26 cellular contexts compared by ENCODE assay signal in genomic region chr7:101397770-101398324, GRCh38. TPM values are rescaled to one million over a fixed set of nuclear protein-coding genes. Genes with fewer than 3 reads are reported as not detected.
"Had no signal": no experiment of that assay in that cellular context is flagged by ENCODE, and none has a peak within 500 bp of the region (broad histone marks: within the 10 kb centered on the region; RNA-seq: fewer than 3 reads in every experiment).

No MANE protein-coding gene starts in this region.

- DNase-seq: activated CD4-positive, alpha-beta memory T cell treated with anti-CD3 and anti-CD28 coated beads, Interleukin-2, amount 10 ng/mL, durations not matched to agents 7 days and 5 days; activated CD4-positive, alpha-beta T cell treated with anti-CD3 and anti-CD28 coated beads, Interleukin-2, amount 10 ng/mL, durations not matched to agents 24 days and 14 days; activated CD8-positive, alpha-beta memory T cell treated with anti-CD3 and anti-CD28 coated beads, Interleukin-2, amount 10 ng/mL, durations not matched to agents 7 days and 5 days; activated effector memory CD4-positive, alpha-beta T cell treated with anti-CD3 and anti-CD28 coated beads, Interleukin-2, amount 50 U/mL, for 16 hours; activated naive CD4-positive, alpha-beta T cell treated with anti-CD3 and anti-CD28 coated beads, Interleukin-2, amount 10 ng/mL, durations not matched to agents 7 days and 5 days; activated T-cell treated with anti-CD3 and anti-CD28 coated beads for 4 hours; amygdala; foreskin fibroblast; kidney; lower lobe of right lung; naive B cell; spleen; stimulated activated CD4-positive, alpha-beta T cell treated with anti-CD3 and anti-CD28 coated beads, Interleukin-4, amount 100 ng/mL, for 4 hours; stomach; T-helper 17 cell; uterus had no signal

- H3K27ac ChIP-seq: coronary artery, epithelial cell of prostate, lower lobe of right lung, prostate gland, spleen, stomach, suprapubic skin, tibial nerve, uterus had no signal

- H3K4me3 Mint-ChIP-seq: activated CD4-positive, alpha-beta memory T cell treated with anti-CD3 and anti-CD28 coated beads, Interleukin-2, amount 10 ng/mL, durations not matched to agents 7 days and 5 days; activated CD4-positive, alpha-beta T cell treated with anti-CD3 and anti-CD28 coated beads, Interleukin-2, amount 10 ng/mL, durations not matched to agents 24 days and 14 days; activated CD8-positive, alpha-beta memory T cell treated with anti-CD3 and anti-CD28 coated beads, Interleukin-2, amount 10 ng/mL, durations not matched to agents 7 days and 5 days; activated naive CD4-positive, alpha-beta T cell treated with anti-CD3 and anti-CD28 coated beads, Interleukin-2, amount 10 ng/mL, durations not matched to agents 7 days and 5 days; naive B cell; T-helper 17 cell had no signal

- H3K9me3 ChIP-seq: lower lobe of right lung, prostate gland, spleen, stomach, suprapubic skin, tibial nerve, uterus had no signal

- ATAC-seq: activated CD8-positive, alpha-beta memory T cell treated with anti-CD3 and anti-CD28 coated beads, Interleukin-2, amount 10 ng/mL, durations not matched to agents 7 days and 5 days; lower lobe of right lung; T-helper 17 cell had no signal

- H3K27me3 ChIP-seq: uterus had no signal

- H3K9me3 Mint-ChIP-seq: activated CD4-positive, alpha-beta memory T cell treated with anti-CD3 and anti-CD28 coated beads, Interleukin-2, amount 10 ng/mL, durations not matched to agents 7 days and 5 days; activated CD4-positive, alpha-beta T cell treated with anti-CD3 and anti-CD28 coated beads, Interleukin-2, amount 10 ng/mL, durations not matched to agents 24 days and 14 days; activated naive CD4-positive, alpha-beta T cell treated with anti-CD3 and anti-CD28 coated beads, Interleukin-2, amount 10 ng/mL, durations not matched to agents 7 days and 5 days; neural crest cell had no signal

- H3K4me3 ChIP-seq: coronary artery, lower lobe of right lung, prostate gland, spleen, stomach, suprapubic skin, tibial nerve, uterus had no signal

- H3K27ac Mint-ChIP-seq: activated CD4-positive, alpha-beta memory T cell treated with anti-CD3 and anti-CD28 coated beads, Interleukin-2, amount 10 ng/mL, durations not matched to agents 7 days and 5 days; activated CD4-positive, alpha-beta T cell treated with anti-CD3 and anti-CD28 coated beads, Interleukin-2, amount 10 ng/mL, durations not matched to agents 24 days and 14 days; activated CD8-positive, alpha-beta memory T cell treated with anti-CD3 and anti-CD28 coated beads, Interleukin-2, amount 10 ng/mL, durations not matched to agents 7 days and 5 days; activated naive CD4-positive, alpha-beta T cell treated with anti-CD3 and anti-CD28 coated beads, Interleukin-2, amount 10 ng/mL, durations not matched to agents 7 days and 5 days; T-helper 17 cell had no signal

- H3K36me3 Mint-ChIP-seq: activated CD8-positive, alpha-beta memory T cell treated with anti-CD3 and anti-CD28 coated beads, Interleukin-2, amount 10 ng/mL, durations not matched to agents 7 days and 5 days; activated naive CD4-positive, alpha-beta T cell treated with anti-CD3 and anti-CD28 coated beads, Interleukin-2, amount 10 ng/mL, durations not matched to agents 7 days and 5 days; naive B cell had no signal

- H3K4me1 ChIP-seq: lower lobe of right lung, prostate gland, uterus had no signal

- H3K4me1 Mint-ChIP-seq: activated CD4-positive, alpha-beta memory T cell treated with anti-CD3 and anti-CD28 coated beads, Interleukin-2, amount 10 ng/mL, durations not matched to agents 7 days and 5 days; activated CD4-positive, alpha-beta T cell treated with anti-CD3 and anti-CD28 coated beads, Interleukin-2, amount 10 ng/mL, durations not matched to agents 24 days and 14 days; activated CD8-positive, alpha-beta memory T cell treated with anti-CD3 and anti-CD28 coated beads, Interleukin-2, amount 10 ng/mL, durations not matched to agents 7 days and 5 days; activated naive CD4-positive, alpha-beta T cell treated with anti-CD3 and anti-CD28 coated beads, Interleukin-2, amount 10 ng/mL, durations not matched to agents 7 days and 5 days had no signal

RNA-seq across cellular contexts. Expression of gene COL26A1, which starts 35.2 kb away (rescaled TPM):
- total RNA-seq: activated CD4-positive, alpha-beta memory T cell treated with anti-CD3 and anti-CD28 coated beads, Interleukin-2, amount 10 ng/mL, durations not matched to agents 7 days and 5 days; activated CD4-positive, alpha-beta T cell treated with anti-CD3 and anti-CD28 coated beads, Interleukin-2, amount 10 ng/mL, durations not matched to agents 24 days and 14 days; activated CD8-positive, alpha-beta memory T cell treated with anti-CD3 and anti-CD28 coated beads, Interleukin-2, amount 10 ng/mL, durations not matched to agents 7 days and 5 days; bronchial epithelial cell; fibroblast of lung; glomerular endothelial cell; mesenteric fat pad; T-helper 17 cell had no signal
